In genomic region chr7:158602041-158602440, GRCh38 we compare ENCODE assay signal across 36 cellular contexts. TPM values are rescaled to one million over a fixed set of nuclear protein-coding genes. Genes with fewer than 3 reads are reported as not detected.
"Had no signal": no experiment of that assay in that cellular context is flagged by ENCODE, and none has a peak within 500 bp of the region (broad histone marks: within the 10 kb centered on the region; RNA-seq: fewer than 3 reads in every experiment).

No MANE protein-coding gene starts in this region.

- H3K9me3 ChIP-seq: ascending aorta had no signal

- H3K4me1 ChIP-seq: ascending aorta had no signal

- H3K27me3 Mint-ChIP-seq: activated B cell treated with CpG ODN at 0.5 μM for 24 hours; activated CD4-positive, alpha-beta memory T cell treated with anti-CD3 and anti-CD28 coated beads for 36 hours; activated CD4-positive, alpha-beta T cell treated with anti-CD3 and anti-CD28 coated beads, Interleukin-2, amount 10 ng/mL, durations not matched to agents 24 days and 14 days; activated CD8-positive, alpha-beta T cell treated with anti-CD3 and anti-CD28 coated beads for 36 hours; activated naive CD4-positive, alpha-beta T cell treated with anti-CD3 and anti-CD28 coated beads, Interleukin-2, amount 10 ng/mL, durations not matched to agents 7 days and 5 days; activated naive CD4-positive, alpha-beta T cell treated with anti-CD3 and anti-CD28 coated beads, Interleukin-2, amount 50 U/mL, for 24 hours; activated naive CD8-positive, alpha-beta T cell; activated naive CD8-positive, alpha-beta T cell treated with anti-CD3 and anti-CD28 coated beads, Interleukin-2, amount 10 ng/mL, durations not matched to agents 7 days and 5 days; activated naive CD8-positive, alpha-beta T cell treated with anti-CD3 and anti-CD28 coated beads, Interleukin-2, amount 50 U/mL, for 24 hours; brain; T-cell had no signal

- DNase-seq: activated B cell treated with CpG ODN at 0.5 μM for 24 hours; activated CD4-positive, alpha-beta memory T cell treated with anti-CD3 and anti-CD28 coated beads for 36 hours; activated CD4-positive, alpha-beta T cell treated with anti-CD3 and anti-CD28 coated beads for 4 hours; activated CD4-positive, alpha-beta T cell treated with anti-CD3 and anti-CD28 coated beads, Interleukin-2, amount 10 ng/mL, durations not matched to agents 24 days and 14 days; activated CD4-positive, alpha-beta T cell treated with anti-CD3 and anti-CD28 coated beads, Interleukin-2, amount 50 U/mL, for 1 hour; activated CD4-positive, alpha-beta T cell treated with anti-CD3 and anti-CD28 coated beads, Interleukin-2, amount 50 U/mL, for 4 hours; activated CD4-positive, CD25-positive, alpha-beta regulatory T cell treated with anti-CD3 and anti-CD28 coated beads, Interleukin-2, amount 50 U/mL, for 72 hours; activated CD8-positive, alpha-beta memory T cell treated with anti-CD3 and anti-CD28 coated beads, Interleukin-2, amount 50 U/mL, for 4 hours; activated CD8-positive, alpha-beta T cell treated with anti-CD3 and anti-CD28 coated beads for 36 hours; activated effector memory CD4-positive, alpha-beta T cell treated with Interleukin-2 at 50 U/mL for 16 hours; activated gamma-delta T cell; activated naive CD4-positive, alpha-beta T cell treated with anti-CD3 and anti-CD28 coated beads, Interleukin-2, amount 10 ng/mL, durations not matched to agents 7 days and 5 days; activated naive CD4-positive, alpha-beta T cell treated with Interleukin-2 at 50 U/mL for 16 hours; activated naive CD8-positive, alpha-beta T cell treated with anti-CD3 and anti-CD28 coated beads, Interleukin-2, amount 10 ng/mL, durations not matched to agents 7 days and 5 days; activated naive CD8-positive, alpha-beta T cell treated with anti-CD3 and anti-CD28 coated beads, Interleukin-2, amount 50 U/mL, for 24 hours; activated T-cell treated with anti-CD3 and anti-CD28 coated beads for 4 hours; activated T-cell treated with anti-CD3 and anti-CD28 coated beads, Interleukin-2, amount 50 U/mL, for 1 hour; activated T-cell treated with anti-CD3 and anti-CD28 coated beads, Interleukin-2, amount 50 U/mL, for 4 hours; activated T-cell treated with anti-CD3 and anti-CD28 coated beads, Interleukin-2, amount 50 U/mL, for 72 hours; amygdala; anterior cingulate cortex; central memory CD4-positive, alpha-beta T cell; T-cell; T-helper 2 cell; T-helper 9 cell had no signal

- H3K27ac ChIP-seq: ascending aorta, cardiac muscle cell, VCaP had no signal

- H3K36me3 Mint-ChIP-seq: activated naive CD8-positive, alpha-beta T cell; brain; T-cell had no signal

- H3K36me3 ChIP-seq: ascending aorta, cardiac muscle cell had no signal

- H3K27me3 ChIP-seq: ascending aorta, cardiac muscle cell had no signal

- H3K27ac Mint-ChIP-seq: activated B cell treated with CpG ODN at 0.5 μM for 24 hours; activated CD4-positive, alpha-beta memory T cell treated with anti-CD3 and anti-CD28 coated beads for 36 hours; activated CD4-positive, alpha-beta T cell treated with anti-CD3 and anti-CD28 coated beads, Interleukin-2, amount 10 ng/mL, durations not matched to agents 24 days and 14 days; activated CD8-positive, alpha-beta T cell treated with anti-CD3 and anti-CD28 coated beads for 36 hours; activated naive CD4-positive, alpha-beta T cell treated with anti-CD3 and anti-CD28 coated beads, Interleukin-2, amount 10 ng/mL, durations not matched to agents 7 days and 5 days; activated naive CD4-positive, alpha-beta T cell treated with anti-CD3 and anti-CD28 coated beads, Interleukin-2, amount 50 U/mL, for 24 hours; activated naive CD8-positive, alpha-beta T cell; activated naive CD8-positive, alpha-beta T cell treated with anti-CD3 and anti-CD28 coated beads, Interleukin-2, amount 10 ng/mL, durations not matched to agents 7 days and 5 days; activated naive CD8-positive, alpha-beta T cell treated with anti-CD3 and anti-CD28 coated beads, Interleukin-2, amount 50 U/mL, for 24 hours; activated T-cell treated with anti-CD3 and anti-CD28 coated beads, Interleukin-2, amount 50 U/mL, for 72 hours; activated T-helper 1 cell treated with anti-CD3 and anti-CD28 coated beads, Interleukin-12 subunit alpha, Interleukin-12 subunit beta, Interleukin-2, Interleukin-4 antibody, amounts not matched to agents 30 ng/mL and 10 ng/mL and 1 ng/mL, durations not matched to agents 14 hours and 24 hours and 36 hours; activated T-helper 2 cell treated with anti-CD3 and anti-CD28 coated beads, Interferon-gamma antibody, Interleukin-2, Interleukin-4, amounts not matched to agents 10 μg/mL and 5 μg/mL and 100 μg/mL, durations not matched to agents 14 hours and 24 hours and 36 hours; brain; T-cell; T-helper 2 cell treated with Interferon-gamma antibody and Interleukin-4, amounts not matched to agents 5 μg/mL and 100 μg/mL, for 36 hours had no signal

- H3K4me3 ChIP-seq: ascending aorta, cardiac muscle cell had no signal

- FAIRE-seq: bronchial epithelial cell, TTC549 had no signal

- H3K4me3 Mint-ChIP-seq: activated B cell treated with CpG ODN at 0.5 μM for 24 hours; activated CD4-positive, alpha-beta memory T cell treated with anti-CD3 and anti-CD28 coated beads for 36 hours; activated CD4-positive, alpha-beta T cell treated with anti-CD3 and anti-CD28 coated beads, Interleukin-2, amount 10 ng/mL, durations not matched to agents 24 days and 14 days; activated CD8-positive, alpha-beta T cell treated with anti-CD3 and anti-CD28 coated beads for 36 hours; activated naive CD4-positive, alpha-beta T cell treated with anti-CD3 and anti-CD28 coated beads, Interleukin-2, amount 10 ng/mL, durations not matched to agents 7 days and 5 days; activated naive CD4-positive, alpha-beta T cell treated with anti-CD3 and anti-CD28 coated beads, Interleukin-2, amount 50 U/mL, for 24 hours; activated naive CD8-positive, alpha-beta T cell; activated naive CD8-positive, alpha-beta T cell treated with anti-CD3 and anti-CD28 coated beads, Interleukin-2, amount 10 ng/mL, durations not matched to agents 7 days and 5 days; activated naive CD8-positive, alpha-beta T cell treated with anti-CD3 and anti-CD28 coated beads, Interleukin-2, amount 50 U/mL, for 24 hours; activated T-cell treated with anti-CD3 and anti-CD28 coated beads, Interleukin-2, amount 50 U/mL, for 4 hours; activated T-cell treated with anti-CD3 and anti-CD28 coated beads, Interleukin-2, amount 50 U/mL, for 72 hours; activated T-helper 1 cell treated with anti-CD3 and anti-CD28 coated beads, Interleukin-12 subunit alpha, Interleukin-12 subunit beta, Interleukin-2, Interleukin-4 antibody, amounts not matched to agents 30 ng/mL and 10 ng/mL and 1 ng/mL, durations not matched to agents 14 hours and 24 hours and 36 hours; brain; T-cell; T-helper 2 cell treated with Interferon-gamma antibody and Interleukin-4, amounts not matched to agents 5 μg/mL and 100 μg/mL, for 36 hours had no signal

- H3K4me1 Mint-ChIP-seq: activated CD4-positive, alpha-beta T cell treated with anti-CD3 and anti-CD28 coated beads, Interleukin-2, amount 10 ng/mL, durations not matched to agents 24 days and 14 days; activated naive CD4-positive, alpha-beta T cell treated with anti-CD3 and anti-CD28 coated beads, Interleukin-2, amount 10 ng/mL, durations not matched to agents 7 days and 5 days; activated naive CD4-positive, alpha-beta T cell treated with anti-CD3 and anti-CD28 coated beads, Interleukin-2, amount 50 U/mL, for 24 hours; activated naive CD8-positive, alpha-beta T cell treated with anti-CD3 and anti-CD28 coated beads, Interleukin-2, amount 10 ng/mL, durations not matched to agents 7 days and 5 days; activated naive CD8-positive, alpha-beta T cell treated with anti-CD3 and anti-CD28 coated beads, Interleukin-2, amount 50 U/mL, for 24 hours; brain; T-cell had no signal

- ATAC-seq: activated CD8-positive, alpha-beta T cell treated with anti-CD3 and anti-CD28 coated beads for 36 hours; activated naive CD8-positive, alpha-beta T cell treated with anti-CD3 and anti-CD28 coated beads, Interleukin-2, amount 50 U/mL, for 24 hours; activated T-cell treated with anti-CD3 and anti-CD28 coated beads, Interleukin-2, amount 50 U/mL, for 4 hours; activated T-cell treated with anti-CD3 and anti-CD28 coated beads, Interleukin-2, amount 50 U/mL, for 72 hours; T-cell had no signal

RNA-seq across cellular contexts. Expression of gene PTPRN2, which starts 14.4 kb away (rescaled TPM):
- total RNA-seq: cardiac muscle cell had no signal
